In genomic region chr12:126663304-126664094, GRCh38 we compare ENCODE assay signal across 8 cellular contexts.
DNase-seq lines count a peak whose midpoint lies in the region; ATAC-seq lines count a peak whose summit lies in the region.
"Had no signal": no experiment of that assay in that cellular context is flagged by ENCODE, and none has a peak within 500 bp of the region (broad histone marks: within the 10 kb centered on the region; RNA-seq: fewer than 3 reads in every experiment).

No MANE protein-coding gene starts in this region.

- ATAC-seq in left lobe of liver, result peak; percentile 54
- no peak for ATAC-seq in HG03354 (IDR thresholded peaks at IDR 0.05; ENCODE audit: poor library complexity, severe bottlenecking, unreplicated experiment)
- no peak for ATAC-seq in GM18867 (IDR thresholded peaks at IDR 0.05; ENCODE audit: unreplicated experiment)

- DNase-seq in ELF-1 (ENCODE audit: low read depth, low spot score), result peak; percentile 8
- DNase-seq in HT1080 (ENCODE audit: low read depth), result peak; percentile 29
- DNase-seq in SK-N-DZ (ENCODE audit: low spot score), result peak; percentile 14
- no peak for DNase-seq in left lobe of liver (ENCODE audit: low spot score)
- DNase-seq in amygdala (lab: John Stamatoyannopoulos, UW), result no peak
- DNase-seq: naive B cell had no signal

Comparison
In these comparisons a context has a peak if more than half of its experiments do, and no peak if none do; other contexts are left out.
1. DNase-seq: peak in ELF-1 (single experiment), HT1080 (single experiment) and SK-N-DZ (single experiment); none in left lobe of liver (single experiment) and amygdala (0 of 56).